Comparison of ENCODE assay signal across 21 cellular contexts in the genomic region with DNA sequence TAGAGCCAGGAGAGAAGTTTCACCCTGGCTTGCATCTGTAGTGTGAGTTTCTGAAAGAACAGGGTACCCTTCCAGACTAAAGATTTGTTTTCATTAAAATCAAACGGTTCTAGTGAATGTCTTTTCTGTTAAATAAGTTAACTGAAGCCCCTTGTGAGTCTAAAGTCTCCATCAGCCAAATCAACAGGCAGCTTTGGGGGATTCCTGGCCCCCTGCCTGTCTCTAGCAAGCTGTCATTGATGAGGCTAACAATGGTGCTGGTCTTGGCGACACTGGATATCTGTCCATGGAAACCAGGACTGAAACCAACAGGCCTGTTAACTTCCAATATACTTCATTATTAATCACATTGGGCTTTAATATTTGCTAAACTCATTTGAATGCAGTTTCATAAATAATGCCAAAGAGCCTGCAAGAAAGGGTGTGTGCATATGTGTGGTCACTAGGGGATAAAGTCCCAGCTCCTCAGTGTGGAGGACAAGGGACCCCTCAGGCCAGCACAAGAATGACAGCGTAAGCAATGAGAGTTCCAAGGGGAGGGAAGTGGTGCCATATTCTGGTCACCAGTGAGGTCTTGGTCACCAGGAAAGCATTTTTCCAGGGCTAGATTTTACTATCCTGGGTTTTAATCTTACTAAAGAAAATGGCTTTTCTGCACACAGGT. TPM values are rescaled to one million over a fixed set of nuclear protein-coding genes. Genes with fewer than 3 reads are reported as not detected.
"Had no signal": no experiment of that assay in that cellular context is flagged by ENCODE, and none has a peak within 500 bp of the region (broad histone marks: within the 10 kb centered on the region; RNA-seq: fewer than 3 reads in every experiment).

No MANE protein-coding gene starts in this region.

- H3K27me3 ChIP-seq: uterus had no signal

- H3K27ac ChIP-seq: colonic mucosa, gastroesophageal sphincter, heart right ventricle, neutrophil, pancreas, tibial artery, uterus had no signal

- H3K4me1 ChIP-seq: colonic mucosa, gastroesophageal sphincter, pancreas, tibial artery, uterus had no signal

- FAIRE-seq: pancreas had no signal

- DNase-seq: activated B cell treated with CpG ODN at 0.5 μM for 24 hours; activated CD4-positive, alpha-beta T cell treated with anti-CD3 and anti-CD28 coated beads for 4 hours; activated CD8-positive, alpha-beta memory T cell treated with anti-CD3 and anti-CD28 coated beads, Interleukin-2, amount 50 U/mL, for 4 hours; activated CD8-positive, alpha-beta T cell treated with anti-CD3 and anti-CD28 coated beads, Interleukin-2, amount 10 ng/mL, durations not matched to agents 7 days and 5 days; activated naive CD4-positive, alpha-beta T cell treated with anti-CD3 and anti-CD28 coated beads for 36 hours; activated naive CD8-positive, alpha-beta T cell treated with anti-CD3 and anti-CD28 coated beads, Interleukin-2, amount 50 U/mL, for 24 hours; activated T-cell treated with anti-CD3 and anti-CD28 coated beads, Interleukin-2, amount 50 U/mL, for 4 hours; aorta; colonic mucosa; heart right ventricle; immature natural killer cell; left ventricle myocardium superior; natural killer cell; pancreas; stimulated activated CD4-positive, alpha-beta T cell treated with anti-CD3 and anti-CD28 coated beads, Interleukin-2, amount 100 ng/mL, for 24 hours; stimulated activated naive CD8-positive, alpha-beta T cell treated with anti-CD3 and anti-CD28 coated beads, Interleukin-15, Interleukin-2, amounts not matched to agents 100 U/mL and 50 U/mL, for 24 hours; tibial artery; uterus had no signal

- H3K4me3 ChIP-seq: colonic mucosa, gastroesophageal sphincter, heart right ventricle, pancreas, tibial artery, uterus had no signal

- H3K36me3 ChIP-seq: colonic mucosa, gastroesophageal sphincter, heart right ventricle, neutrophil, pancreas, tibial artery, uterus had no signal

- H3K9me3 ChIP-seq: colonic mucosa, gastroesophageal sphincter, heart right ventricle, neutrophil, pancreas, tibial artery, uterus had no signal

- ATAC-seq: activated CD8-positive, alpha-beta T cell treated with anti-CD3 and anti-CD28 coated beads, Interleukin-2, amount 10 ng/mL, durations not matched to agents 7 days and 5 days; activated naive CD8-positive, alpha-beta T cell treated with anti-CD3 and anti-CD28 coated beads, Interleukin-2, amount 50 U/mL, for 24 hours; activated T-cell treated with anti-CD3 and anti-CD28 coated beads, Interleukin-2, amount 50 U/mL, for 4 hours; gastroesophageal sphincter; heart right ventricle; left ventricle myocardium superior; natural killer cell; stimulated activated naive CD8-positive, alpha-beta T cell treated with anti-CD3 and anti-CD28 coated beads, Interleukin-15, Interleukin-2, amounts not matched to agents 100 U/mL and 50 U/mL, for 24 hours had no signal

RNA-seq across cellular contexts. Expression of a gene that starts 9.1 kb away (rescaled TPM):
- total RNA-seq: activated B cell treated with CpG ODN at 0.5 μM for 24 hours; activated CD8-positive, alpha-beta T cell treated with anti-CD3 and anti-CD28 coated beads, Interleukin-2, amount 10 ng/mL, durations not matched to agents 7 days and 5 days; activated naive CD4-positive, alpha-beta T cell treated with anti-CD3 and anti-CD28 coated beads for 36 hours; colonic mucosa; natural killer cell; T-helper 2 cell treated with Interferon-gamma antibody and Interleukin-4, amounts not matched to agents 100 ng/mL and 5 ng/mL, for 36 hours had no signal
- polyA plus RNA-seq: immature natural killer cell had no signal
